8 cellular contexts compared by ENCODE assay signal in genomic region chr18:2637233-2637876, GRCh38. TPM values are rescaled to one million over a fixed set of nuclear protein-coding genes. Genes with fewer than 3 reads are reported as not detected.
A peak's percentile ranks its signal among the peaks of the same experiment; 100 is the strongest.
DNase-seq lines count a peak whose midpoint lies in the region; ATAC-seq and TF ChIP-seq lines count a peak whose summit lies in the region.
"Not testable (repeated sequence)": the region's sequence is repeated elsewhere in the genome, so short reads cannot be mapped to it uniquely, and the experiment has no call there.

No MANE protein-coding gene starts in this region.

- ATAC-seq in HG02678 (IDR thresholded peaks at IDR 0.05; ENCODE audit: unreplicated experiment) (peak; percentile 27), heart right ventricle (peak; percentile 26 to 79 (median 46))
- ATAC-seq in naive thymus-derived CD8-positive, alpha-beta T cell: peak; percentile 43 to 45

- intact Hi-C loops in CD4-positive, alpha-beta memory T cell (cut with micrococcal nuclease): loop anchor here (1.0 to 5.0 kb wide), 2 partner anchors 18 to 50 kb away; partner anchors contain the start of gene SMCHD1
- intact Hi-C loops in activated CD4-positive, alpha-beta memory T cell treated with anti-CD3 and anti-CD28 coated beads for 36 hours (cut with micrococcal nuclease): loop anchor here (5.0 kb wide), 2 partner anchors 425 to 1825 kb away; partner anchors contain the start of gene YES1
- intact Hi-C loops in heart right ventricle (cut with DNase I): loop anchor here in 2 of 10 donors (5.0 kb wide), 1 partner anchor 65 kb away; the partner anchor contains the start of genes METTL4 (in 2 of the 2) and NDC80 (in 2 of the 2)

- TF ChIP-seq POLR2A in suprapubic skin (IDR thresholded peaks at IDR 0.05): not testable (repeated sequence)

- H3K27me3 ChIP-seq in CD4-positive, alpha-beta memory T cell (ENCODE audit: insufficient read depth, low read length); brain microvascular endothelial cell (replicated peaks); heart right ventricle; suprapubic skin: not testable (repeated sequence)

- not testable (repeated sequence) for H3K27me3 Mint-ChIP-seq in CD4-positive, alpha-beta memory T cell; activated CD4-positive, alpha-beta memory T cell treated with anti-CD3 and anti-CD28 coated beads for 36 hours; naive thymus-derived CD8-positive, alpha-beta T cell

- WGBS in heart right ventricle, 2 donors: 75 to 82% methylated on average over 12 of the region's 12 CpGs
- WGBS in suprapubic skin: 77% methylated on average over 12 of the region's 12 CpGs

- H3K4me1 ChIP-seq in CD4-positive, alpha-beta memory T cell (ENCODE audit: insufficient read depth, low read length): peaks cover 91% of the 10 kb centered on the region
- peaks cover 0 to 60% (median 24%) of the 10 kb centered on the region in 9 donors for H3K4me1 ChIP-seq in heart right ventricle
- peaks cover 18% of the 10 kb centered on the region for H3K4me1 ChIP-seq in suprapubic skin

- peak overlapping the region in 1 of 2 donors; percentile 31 for H3K4me3 ChIP-seq in CD4-positive, alpha-beta memory T cell (ENCODE audit: low read length in 2 of 2)
- H3K4me3 ChIP-seq in brain microvascular endothelial cell (ENCODE audit: low read depth, low read length); suprapubic skin: not testable (repeated sequence)
- H3K4me3 ChIP-seq in heart right ventricle: peak overlapping the region in 1 of 10 donors; percentile 20

- in situ Hi-C loops in brain microvascular endothelial cell (cut with HindIII; ENCODE audit: low pct_ligation_motif_present, low sequenced_read_pairs): not testable (repeated sequence)

- H3K9me3 ChIP-seq in CD4-positive, alpha-beta memory T cell (ENCODE audit: control insufficient read depth in 1 of 2, low read length in 2 of 2); heart right ventricle; suprapubic skin: not testable (repeated sequence)

- H3K36me3 Mint-ChIP-seq in CD4-positive, alpha-beta memory T cell; activated CD4-positive, alpha-beta memory T cell treated with anti-CD3 and anti-CD28 coated beads for 36 hours; naive thymus-derived CD8-positive, alpha-beta T cell: not testable (repeated sequence)

- not testable (repeated sequence) for H3K9me3 Mint-ChIP-seq in CD4-positive, alpha-beta memory T cell
- peaks cover 11% of the 10 kb centered on the region for H3K9me3 Mint-ChIP-seq in activated CD4-positive, alpha-beta memory T cell treated with anti-CD3 and anti-CD28 coated beads for 36 hours
- peaks cover 0 to 20% (median 2%) of the 10 kb centered on the region in 9 donors for H3K9me3 Mint-ChIP-seq in naive thymus-derived CD8-positive, alpha-beta T cell

- H3K27ac Mint-ChIP-seq in CD4-positive, alpha-beta memory T cell: peak overlapping the region in 6 of 7 donors; percentile 97 to 99 (median 98)
- peak overlapping the region; percentile 92 for H3K27ac Mint-ChIP-seq in activated CD4-positive, alpha-beta memory T cell treated with anti-CD3 and anti-CD28 coated beads for 36 hours
- peak overlapping the region in 8 of 10 donors; percentile 93 to 100 (median 99) for H3K27ac Mint-ChIP-seq in naive thymus-derived CD8-positive, alpha-beta T cell

- H3K36me3 ChIP-seq in CD4-positive, alpha-beta memory T cell (ENCODE audit: insufficient read depth, low read length); brain microvascular endothelial cell (replicated peaks); heart right ventricle; suprapubic skin: not testable (repeated sequence)

- peak overlapping the region; percentile 87 for H3K27ac ChIP-seq in CD4-positive, alpha-beta memory T cell (ENCODE audit: low read depth, low read length)
- H3K27ac ChIP-seq in brain microvascular endothelial cell: not testable (repeated sequence)
- H3K27ac ChIP-seq in heart right ventricle (peak overlapping the region; percentile 31 to 91 (median 82)), suprapubic skin (peak overlapping the region; percentile 68)

- CTCF ChIA-PET in CD4-positive, alpha-beta memory T cell (lab: Charles Lee; ENCODE audit: partially characterized antibody): interaction anchor here (0.6 to 8.6 kb wide), 24 partner anchors 10 to 90 kb away, joined by 3 to 75 read pairs (median 4); partner anchors contain the start of genes METTL4, NDC80 and SMCHD1
- CTCF ChIA-PET in activated CD4-positive, alpha-beta memory T cell treated with anti-CD3 and anti-CD28 coated beads for 36 hours (lab: Charles Lee): interaction anchor here (0.6 to 1.9 kb wide), 4 partner anchors 14 to 66 kb away, joined by 3 to 9 read pairs (median 4); partner anchors contain the start of genes METTL4 and NDC80

- peaks cover 60 to 98% (median 83%) of the 10 kb centered on the region in 4 donors for H3K4me1 Mint-ChIP-seq in CD4-positive, alpha-beta memory T cell
- peaks cover 84% of the 10 kb centered on the region for H3K4me1 Mint-ChIP-seq in activated CD4-positive, alpha-beta memory T cell treated with anti-CD3 and anti-CD28 coated beads for 36 hours (ENCODE audit: low read depth)
- peaks cover 48 to 96% (median 88%) of the 10 kb centered on the region in 4 donors for H3K4me1 Mint-ChIP-seq in naive thymus-derived CD8-positive, alpha-beta T cell

- not testable (repeated sequence) for TF ChIP-seq EP300 in suprapubic skin (IDR thresholded peaks at IDR 0.05)

- peak overlapping the region; percentile 81 to 88 (median 85) for H3K4me3 Mint-ChIP-seq in CD4-positive, alpha-beta memory T cell
- H3K4me3 Mint-ChIP-seq in activated CD4-positive, alpha-beta memory T cell treated with anti-CD3 and anti-CD28 coated beads for 36 hours: peak overlapping the region; percentile 59
- H3K4me3 Mint-ChIP-seq in naive thymus-derived CD8-positive, alpha-beta T cell: peak overlapping the region; percentile 73 to 91 (median 79)

- DNase-seq in CD4-positive, alpha-beta memory T cell: peak in 1 of 5 donors; percentile 45
- DNase-seq in NOMO-1 treated with DMSO at 0.1 percent for 48 hours (lab: John Stamatoyannopoulos, UW; ENCODE audit: unreplicated experiment) (peak; percentile 57), brain microvascular endothelial cell (peak; percentile 28)
- not testable (repeated sequence) for DNase-seq in activated CD4-positive, alpha-beta memory T cell treated with anti-CD3 and anti-CD28 coated beads for 36 hours; heart right ventricle; suprapubic skin (ENCODE audit: low spot score in 2 of 2)
- DNase-seq in naive thymus-derived CD8-positive, alpha-beta T cell: peak in 4 of 10 donors; percentile 18 to 75 (median 44)

- TF ChIP-seq CTCF in brain microvascular endothelial cell (IDR thresholded peaks at IDR 0.05; ENCODE audit: low read depth, low read length, missing control alignments); suprapubic skin (IDR thresholded peaks at IDR 0.05): not testable (repeated sequence)
- peak in 3 of 9 donors; percentile 9 to 18 (median 16) for TF ChIP-seq CTCF in heart right ventricle (IDR thresholded peaks at IDR 0.05)

- POLR2A ChIA-PET in CD4-positive, alpha-beta memory T cell (lab: Charles Lee; ENCODE audit: partially characterized antibody): interaction anchor here (0.6 to 12.9 kb wide), 44 partner anchors 8 to 1793 kb away, joined by 3 to 698 read pairs (median 7); partner anchors contain the start of genes METTL4, MYL12A, MYL12B and NDC80
- POLR2A ChIA-PET in activated CD4-positive, alpha-beta memory T cell treated with anti-CD3 and anti-CD28 coated beads for 36 hours (lab: Charles Lee): interaction anchor here (0.5 to 1.6 kb wide), 3 partner anchors 18 to 494 kb away, joined by 3 to 9 read pairs (median 3); partner anchors contain the start of gene SMCHD1
- POLR2A ChIA-PET in naive thymus-derived CD8-positive, alpha-beta T cell (lab: Charles Lee): interaction anchor here (0.6 to 10.9 kb wide), 31 partner anchors 8 to 814 kb away, joined by 3 to 511 read pairs (median 6); partner anchors contain the start of genes METTL4, MYL12A, NDC80 and SMCHD1

RNA-seq across cellular contexts. Expression of gene SMCHD1, which starts 18.2 kb away (rescaled TPM):
- total RNA-seq in CD4-positive, alpha-beta memory T cell: 100 to 1,000 TPM; 268 to 288 TPM
- polyA plus RNA-seq in CD4-positive, alpha-beta memory T cell: 10 to 100 TPM; 22.1 to 60.9 TPM
- 10 to 100 TPM; 86.0 to 94.5 TPM for total RNA-seq in activated CD4-positive, alpha-beta memory T cell treated with anti-CD3 and anti-CD28 coated beads for 36 hours
- 10 to 100 TPM; 20.4 to 35.3 (median 33.4) TPM for total RNA-seq in heart right ventricle
- 1 to 10 TPM; 6.3 to 7.5 TPM for polyA plus RNA-seq in heart right ventricle
- total RNA-seq in naive thymus-derived CD8-positive, alpha-beta T cell: 100 to 1,000 TPM; 208 to 215 TPM
- polyA plus RNA-seq in naive thymus-derived CD8-positive, alpha-beta T cell: 10 to 100 TPM; 27.7 to 33.7 (median 29.4) TPM
- 100 to 1,000 TPM in 1 of 4 donors, 10 to 100 TPM in 3; 35.5 to 126 (median 41.3) TPM for total RNA-seq in suprapubic skin
